Comparison of ENCODE assay signal across 8 cellular contexts in genomic region chr14:93430889-93431670, GRCh38. TPM values are rescaled to one million over a fixed set of nuclear protein-coding genes. Genes with fewer than 3 reads are reported as not detected.
A peak's percentile ranks its signal among the peaks of the same experiment; 100 is the strongest.
DNase-seq lines count a peak whose midpoint lies in the region; ATAC-seq lines count a peak whose summit lies in the region.

Gene UNC79, plus strand, starts transcription at chr14:93430939. Its CDS starts 91 bp downstream, at chr14:93431030.

- no peaks in the 10 kb centered on the region for H3K36me3 Mint-ChIP-seq in activated T-cell treated with anti-CD3 and anti-CD28 coated beads, Interleukin-2, amount 50 U/mL, for 4 hours (ENCODE audit: insufficient read depth)

- ATAC-seq in GM19467 (IDR thresholded peaks at IDR 0.05; ENCODE audit: unreplicated experiment), result no peak
- no peak for ATAC-seq in GM18502 (IDR thresholded peaks at IDR 0.05; ENCODE audit: poor library complexity, unreplicated experiment)
- no peak for ATAC-seq in HG02798 (IDR thresholded peaks at IDR 0.05; ENCODE audit: poor library complexity, unreplicated experiment)
- ATAC-seq in activated T-cell treated with anti-CD3 and anti-CD28 coated beads, Interleukin-2, amount 50 U/mL, for 4 hours, result no peak

- peak; percentile 49 for DNase-seq in AG20443 (ENCODE audit: low spot score)
- DNase-seq in NCI-H1694 treated with DMSO at 0.1 percent for 48 hours (lab: John Stamatoyannopoulos, UW), result peak; percentile 96
- peak; percentile 53 for DNase-seq in astrocyte of the hippocampus (ENCODE audit: low read depth, low spot score)
- peak; percentile 74 for DNase-seq in islet precursor cell
- DNase-seq in activated T-cell treated with anti-CD3 and anti-CD28 coated beads, Interleukin-2, amount 50 U/mL, for 4 hours, result no peak

- H3K27me3 Mint-ChIP-seq in activated T-cell treated with anti-CD3 and anti-CD28 coated beads, Interleukin-2, amount 50 U/mL, for 4 hours (ENCODE audit: low read depth), result peaks cover 49% of the 10 kb centered on the region

- H3K9me3 Mint-ChIP-seq in activated T-cell treated with anti-CD3 and anti-CD28 coated beads, Interleukin-2, amount 50 U/mL, for 4 hours, result peaks cover 22% of the 10 kb centered on the region

- no peaks in the 10 kb centered on the region for H3K4me1 Mint-ChIP-seq in activated T-cell treated with anti-CD3 and anti-CD28 coated beads, Interleukin-2, amount 50 U/mL, for 4 hours (ENCODE audit: low read depth)

- no peak within 1 kb of the TSS for H3K4me3 Mint-ChIP-seq in activated T-cell treated with anti-CD3 and anti-CD28 coated beads, Interleukin-2, amount 50 U/mL, for 4 hours

RNA-seq across cellular contexts. Expression of gene UNC79, which starts in this region (rescaled TPM):
- total RNA-seq in activated T-cell treated with anti-CD3 and anti-CD28 coated beads, Interleukin-2, amount 50 U/mL, for 4 hours, result not detected
